8 cellular contexts compared by ENCODE assay signal in the genomic region with DNA sequence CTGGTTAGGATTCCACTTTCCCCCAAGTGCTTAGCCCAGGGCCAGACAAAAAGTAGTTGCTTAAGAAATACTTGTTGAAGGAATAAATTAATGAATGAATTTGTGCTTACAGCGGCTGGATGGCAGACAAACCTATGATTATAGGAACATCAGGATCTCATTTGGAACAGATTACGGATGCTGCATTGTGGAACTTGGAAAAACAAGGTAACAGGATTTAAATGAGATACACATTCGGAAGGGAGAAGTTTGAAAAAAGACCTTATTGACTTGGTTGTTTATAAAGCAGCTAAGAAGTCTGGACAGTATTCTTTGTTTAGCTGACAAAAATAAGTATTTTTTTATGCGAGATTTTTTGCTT. TPM values are rescaled to one million over a fixed set of nuclear protein-coding genes. Genes with fewer than 3 reads are reported as not detected.
DNase-seq lines count a peak whose midpoint lies in the region; ATAC-seq and TF ChIP-seq lines count a peak whose summit lies in the region.

No MANE protein-coding gene starts in this region.

- H3K27me3 ChIP-seq in A673 (replicated peaks; ENCODE audit: insufficient read depth, low read depth, low read length, poor library complexity) (no peaks in the 10 kb centered on the region), HL-60 (ENCODE audit: insufficient read depth, poor library complexity, severe bottlenecking) (no peaks in the 10 kb centered on the region), muscle layer of colon (ENCODE audit: control insufficient read depth in 1 of 2, insufficient read depth in 2 of 2, low read length in 2 of 2) (no peaks in the 10 kb centered on the region)

- TF ChIP-seq CTCF in A673 (conservative IDR thresholded peaks at IDR 0.05; ENCODE audit: low read depth, low read length): no peak
- no peak for TF ChIP-seq CTCF in HL-60 (IDR thresholded peaks at IDR 0.05; ENCODE audit: insufficient read depth, low read length)
- no peak for TF ChIP-seq CTCF in cardiac fibroblast (IDR thresholded peaks at IDR 0.05; ENCODE audit: low read depth, low read length)

- H3K36me3 ChIP-seq in A673 (ENCODE audit: insufficient read depth, low read length, poor library complexity, severe bottlenecking) (peaks cover 43% of the 10 kb centered on the region), muscle layer of colon (ENCODE audit: insufficient read depth, low read length) (peaks cover 34% of the 10 kb centered on the region)

- H3K9ac ChIP-seq in muscle layer of colon (ENCODE audit: low read length): peak overlapping the region; percentile 99

- DNase-seq in A673 (ENCODE audit: low spot score): no peak
- no peak for DNase-seq in HL-60 (ENCODE audit: low read depth in 1 of 2, low spot score in 1 of 2)
- DNase-seq in cardiac fibroblast (ENCODE audit: low read depth in 2 of 2): no peak
- DNase-seq in NCI-H510A (lab: John Stamatoyannopoulos, UW): no peak
- no peak for DNase-seq in NCI-H1417 treated with DMSO at 0.1 percent for 48 hours (lab: John Stamatoyannopoulos, UW)
- DNase-seq in cerebellar cortex (ENCODE audit: low spot score): no peak

- H3K27ac ChIP-seq in A673 (ENCODE audit: low read depth, low read length, poor library complexity, severe bottlenecking) (peak overlapping the region; percentile 90), HL-60 (replicated peaks) (peak overlapping the region; percentile 90), muscle layer of colon (ENCODE audit: low read depth, low read length) (peak overlapping the region; percentile 93)

- POLR2A ChIA-PET in A673 (lab: Charles Lee; ENCODE audit: low non-redundant PET): interaction anchor here (1.0 kb wide), 1 partner anchor 36 kb away, joined by 5 read pairs; no protein-coding TSS in a partner anchor

- H3K4me1 ChIP-seq in A673 (ENCODE audit: insufficient read depth, low read length, poor library complexity, severe bottlenecking) (peaks cover 12% of the 10 kb centered on the region), muscle layer of colon (ENCODE audit: insufficient read depth, low read length) (peaks cover 14% of the 10 kb centered on the region)

- no peak for ATAC-seq in HG03378 (IDR thresholded peaks at IDR 0.05; ENCODE audit: unreplicated experiment)

- CTCF ChIA-PET in A673 (lab: Charles Lee): no interaction called here

- peak overlapping the region; percentile 75 for H3K4me3 ChIP-seq in A673 (ENCODE audit: low read depth, low read length, poor library complexity, severe bottlenecking)
- peak overlapping the region; percentile 86 for H3K4me3 ChIP-seq in HL-60 (replicated peaks; ENCODE audit: insufficient read depth, low read length)
- H3K4me3 ChIP-seq in cardiac fibroblast (replicated peaks in 1 of 2; ENCODE audit: low read depth in 2 of 2, low read length in 2 of 2): peak overlapping the region; percentile 91 to 94
- H3K4me3 ChIP-seq in muscle layer of colon (ENCODE audit: low read depth in 1 of 2, low read length in 2 of 2): peak overlapping the region; percentile 76 to 100

- BruUV-seq in A673 (replicated peaks; lab: Mats Ljungman, UMichigan): no TSS peak

- H3K9me3 ChIP-seq in A673 (ENCODE audit: low read depth, low read length, poor library complexity, severe bottlenecking): no peaks in the 10 kb centered on the region
- no peaks in the 10 kb centered on the region for H3K9me3 ChIP-seq in muscle layer of colon (ENCODE audit: low read length)

- intact Hi-C loops in A673 (cut with micrococcal nuclease; ENCODE audit: unreplicated experiment): no loop called here

RNA-seq across cellular contexts. Expression of a gene that starts 0.6 kb away (rescaled TPM):
- 79.0 and 79.8 TPM in 2 replicates for total RNA-seq in A673 (2021)

RNA-seq across cellular contexts. Expression of a gene that starts 22.0 kb away (rescaled TPM):
- 99.0 and 105 TPM in 2 replicates for total RNA-seq in A673 (2021)

RNA-seq across cellular contexts. Expression of a gene that starts 36.7 kb away (rescaled TPM):
- total RNA-seq in A673 (2021): 0.37 and 0.45 TPM in 2 replicates
